ENCODE assay signal across 1 cellular context in genomic region chr17:78665952-78666920, GRCh38.
A peak's percentile ranks its signal among the peaks of the same experiment; 100 is the strongest.
TF ChIP-seq lines count a peak whose summit lies in the region.

No MANE protein-coding gene starts in this region.

TF ChIP-seq in K562, 482 proteins besides CTCF, POLR2A, EP300 and RAD21 (continued from another document and continues in another):
- TF ChIP-seq TEAD1 (CRISPR knock-in tag; IDR thresholded peaks at IDR 0.05) (peak; percentile 64 to 78; a peak in 3 of 4 replicates), MEF2D (tag; conservative IDR thresholded peaks at IDR 0.05; ENCODE audit: low read depth) (no peak), MAZ (CRISPR knock-in tag; conservative IDR thresholded peaks at IDR 0.05 in 1 of 2, IDR thresholded peaks at IDR 0.05 in 1 of 2) (peak; percentile 48 to 66; a peak in 2 of 4 replicates), HCFC1 (IDR thresholded peaks at IDR 0.05; ENCODE audit: low read depth, low read length) (no peak), ZBTB43 (CRISPR knock-in tag; IDR thresholded peaks at IDR 0.05) (no peak), ZNF707 (CRISPR knock-in tag; conservative IDR thresholded peaks at IDR 0.05) (no peak), FOXP4 (CRISPR knock-in tag; IDR thresholded peaks at IDR 0.05; ENCODE audit: borderline replicate concordance) (peak; percentile 61; the same call in 1 of the 2 replicates), NUFIP1 (IDR thresholded peaks at IDR 0.05; ENCODE audit: partially characterized antibody) (no peak), POLR2AphosphoS5 (IDR thresholded peaks at IDR 0.05; ENCODE audit: control insufficient read depth, insufficient read depth, low read depth, low read length) (peak; percentile 97), ZNF561 (CRISPR knock-in tag; conservative IDR thresholded peaks at IDR 0.05) (no peak), SP1 (CRISPR knock-in tag; IDR thresholded peaks at IDR 0.05) (peak; percentile 39), MBD2 (IDR thresholded peaks at IDR 0.05; ENCODE audit: borderline replicate concordance, low read depth) (peak; percentile 84), RBM17 (IDR thresholded peaks at IDR 0.05; ENCODE audit: borderline replicate concordance, low read depth, low read length) (no peak), TAF7 (tag; IDR thresholded peaks at IDR 0.05) (peak; percentile 71), ZBTB33 (CRISPR knock-in tag; IDR thresholded peaks at IDR 0.05) (no peak), ARNT (IDR thresholded peaks at IDR 0.05) (peak; percentile 90 to 96; a peak in 3 of 4 replicates), ZNF41 (CRISPR knock-in tag; conservative IDR thresholded peaks at IDR 0.05) (peak; percentile 34; the same call in 1 of the 2 replicates), HNRNPLL (IDR thresholded peaks at IDR 0.05; ENCODE audit: low read depth, low read length, poor library complexity, severe bottlenecking) (no peak), SLC30A9 (CRISPR knock-in tag; IDR thresholded peaks at IDR 0.05) (no peak), SMC3 (conservative IDR thresholded peaks at IDR 0.05; ENCODE audit: insufficient read depth, low read depth, low read length) (no peak), SRF (CRISPR knock-in tag; IDR thresholded peaks at IDR 0.05) (peak in 1 of 2 experiments; percentile 71; a peak in 1 of 4 replicates), SOX6 (IDR thresholded peaks at IDR 0.05) (peak; percentile 98), PHF20 (IDR thresholded peaks at IDR 0.05; ENCODE audit: partially characterized antibody) (peak; percentile 21), EGR1 (conservative IDR thresholded peaks at IDR 0.05) (peak; percentile 16; the same call in 1 of the 2 replicates), ZFX (CRISPR knock-in tag; IDR thresholded peaks at IDR 0.05) (no peak), RB1 (IDR thresholded peaks at IDR 0.05; ENCODE audit: low read depth) (0 out of 2 replicates have a peak, but pooled peaks have one; percentile 25), FOXP1 (CRISPR knock-in tag; IDR thresholded peaks at IDR 0.05) (peak; percentile 90), ERF (CRISPR knock-in tag; IDR thresholded peaks at IDR 0.05) (peak; percentile 68; the same call in 1 of the 2 replicates), MTA3 (IDR thresholded peaks at IDR 0.05; ENCODE audit: borderline replicate concordance) (peak; percentile 60; the same call in 1 of the 2 replicates), PBX2 (CRISPR knock-in tag; IDR thresholded peaks at IDR 0.05; ENCODE audit: low read depth) (no peak; the same call in 1 of the 2 replicates), PBX2 (tag; conservative IDR thresholded peaks at IDR 0.05; ENCODE audit: low read depth) (peak; percentile 79), ZEB2 (IDR thresholded peaks at IDR 0.05) (peak; percentile 78), NFYB (IDR thresholded peaks at IDR 0.05; ENCODE audit: extremely low read depth, insufficient read length) (no peak), SMAD4 (CRISPR knock-in tag; conservative IDR thresholded peaks at IDR 0.05) (peak; percentile 99), DIDO1 (tag; IDR thresholded peaks at IDR 0.05; ENCODE audit: low read depth) (no peak), NR2C2 (CRISPR knock-in tag; IDR thresholded peaks at IDR 0.05) (no peak), NR2C2 (tag; IDR thresholded peaks at IDR 0.05) (peak; percentile 85), DPF2 (IDR thresholded peaks at IDR 0.05) (peak; percentile 99), ZKSCAN8 (CRISPR knock-in tag; IDR thresholded peaks at IDR 0.05) (0 out of 2 replicates have a peak, but pooled peaks have one; percentile 58), PHF8 (IDR thresholded peaks at IDR 0.05; ENCODE audit: borderline replicate concordance, low read length) (no peak), GTF2B (IDR thresholded peaks at IDR 0.05; ENCODE audit: extremely low read depth, insufficient read length) (no peak), SMAD3 (CRISPR knock-in tag; conservative IDR thresholded peaks at IDR 0.05) (0 out of 2 replicates have a peak, but pooled peaks have one; percentile 49), BCOR (IDR thresholded peaks at IDR 0.05) (peak; percentile 95), ZNF445 (CRISPR knock-in tag; IDR thresholded peaks at IDR 0.05; ENCODE audit: low read depth) (no peak), MAFG (tag; conservative IDR thresholded peaks at IDR 0.05) (peak; percentile 42; the same call in 1 of the 2 replicates), GTF2E2 (tag; IDR thresholded peaks at IDR 0.05) (0 out of 2 replicates have a peak, but pooled peaks have one; percentile 57), CBFA2T2 (conservative IDR thresholded peaks at IDR 0.05) (peak; percentile 98), XRCC5 (IDR thresholded peaks at IDR 0.05; ENCODE audit: low read depth, low read length) (peak; percentile 64; the same call in 1 of the 2 replicates), ZNF175 (CRISPR knock-in tag; IDR thresholded peaks at IDR 0.05; ENCODE audit: low read depth) (peak; percentile 96), SMARCA4 (IDR thresholded peaks at IDR 0.05) (peak; percentile 99), HDAC3 (IDR thresholded peaks at IDR 0.05; ENCODE audit: borderline replicate concordance, partially characterized antibody) (peak; percentile 97)
- TF ChIP-seq, protein P1, sequence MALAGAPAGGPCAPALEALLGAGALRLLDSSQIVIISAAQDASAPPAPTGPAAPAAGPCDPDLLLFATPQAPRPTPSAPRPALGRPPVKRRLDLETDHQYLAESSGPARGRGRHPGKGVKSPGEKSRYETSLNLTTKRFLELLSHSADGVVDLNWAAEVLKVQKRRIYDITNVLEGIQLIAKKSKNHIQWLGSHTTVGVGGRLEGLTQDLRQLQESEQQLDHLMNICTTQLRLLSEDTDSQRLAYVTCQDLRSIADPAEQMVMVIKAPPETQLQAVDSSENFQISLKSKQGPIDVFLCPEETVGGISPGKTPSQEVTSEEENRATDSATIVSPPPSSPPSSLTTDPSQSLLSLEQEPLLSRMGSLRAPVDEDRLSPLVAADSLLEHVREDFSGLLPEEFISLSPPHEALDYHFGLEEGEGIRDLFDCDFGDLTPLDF (CRISPR knock-in tag; IDR thresholded peaks at IDR 0.05), result no peak
- TF ChIP-seq, protein P2, sequence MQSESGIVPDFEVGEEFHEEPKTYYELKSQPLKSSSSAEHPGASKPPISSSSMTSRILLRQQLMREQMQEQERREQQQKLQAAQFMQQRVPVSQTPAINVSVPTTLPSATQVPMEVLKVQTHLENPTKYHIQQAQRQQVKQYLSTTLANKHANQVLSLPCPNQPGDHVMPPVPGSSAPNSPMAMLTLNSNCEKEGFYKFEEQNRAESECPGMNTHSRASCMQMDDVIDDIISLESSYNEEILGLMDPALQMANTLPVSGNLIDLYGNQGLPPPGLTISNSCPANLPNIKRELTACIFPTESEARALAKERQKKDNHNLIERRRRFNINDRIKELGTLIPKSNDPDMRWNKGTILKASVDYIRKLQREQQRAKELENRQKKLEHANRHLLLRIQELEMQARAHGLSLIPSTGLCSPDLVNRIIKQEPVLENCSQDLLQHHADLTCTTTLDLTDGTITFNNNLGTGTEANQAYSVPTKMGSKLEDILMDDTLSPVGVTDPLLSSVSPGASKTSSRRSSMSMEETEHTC (IDR thresholded peaks at IDR 0.05), result peak; percentile 89
- TF ChIP-seq, protein P3, sequence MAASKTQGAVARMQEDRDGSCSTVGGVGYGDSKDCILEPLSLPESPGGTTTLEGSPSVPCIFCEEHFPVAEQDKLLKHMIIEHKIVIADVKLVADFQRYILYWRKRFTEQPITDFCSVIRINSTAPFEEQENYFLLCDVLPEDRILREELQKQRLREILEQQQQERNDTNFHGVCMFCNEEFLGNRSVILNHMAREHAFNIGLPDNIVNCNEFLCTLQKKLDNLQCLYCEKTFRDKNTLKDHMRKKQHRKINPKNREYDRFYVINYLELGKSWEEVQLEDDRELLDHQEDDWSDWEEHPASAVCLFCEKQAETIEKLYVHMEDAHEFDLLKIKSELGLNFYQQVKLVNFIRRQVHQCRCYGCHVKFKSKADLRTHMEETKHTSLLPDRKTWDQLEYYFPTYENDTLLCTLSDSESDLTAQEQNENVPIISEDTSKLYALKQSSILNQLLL (CRISPR knock-in tag; IDR thresholded peaks at IDR 0.05; ENCODE audit: borderline replicate concordance), result no peak
- TF ChIP-seq, protein P4, sequence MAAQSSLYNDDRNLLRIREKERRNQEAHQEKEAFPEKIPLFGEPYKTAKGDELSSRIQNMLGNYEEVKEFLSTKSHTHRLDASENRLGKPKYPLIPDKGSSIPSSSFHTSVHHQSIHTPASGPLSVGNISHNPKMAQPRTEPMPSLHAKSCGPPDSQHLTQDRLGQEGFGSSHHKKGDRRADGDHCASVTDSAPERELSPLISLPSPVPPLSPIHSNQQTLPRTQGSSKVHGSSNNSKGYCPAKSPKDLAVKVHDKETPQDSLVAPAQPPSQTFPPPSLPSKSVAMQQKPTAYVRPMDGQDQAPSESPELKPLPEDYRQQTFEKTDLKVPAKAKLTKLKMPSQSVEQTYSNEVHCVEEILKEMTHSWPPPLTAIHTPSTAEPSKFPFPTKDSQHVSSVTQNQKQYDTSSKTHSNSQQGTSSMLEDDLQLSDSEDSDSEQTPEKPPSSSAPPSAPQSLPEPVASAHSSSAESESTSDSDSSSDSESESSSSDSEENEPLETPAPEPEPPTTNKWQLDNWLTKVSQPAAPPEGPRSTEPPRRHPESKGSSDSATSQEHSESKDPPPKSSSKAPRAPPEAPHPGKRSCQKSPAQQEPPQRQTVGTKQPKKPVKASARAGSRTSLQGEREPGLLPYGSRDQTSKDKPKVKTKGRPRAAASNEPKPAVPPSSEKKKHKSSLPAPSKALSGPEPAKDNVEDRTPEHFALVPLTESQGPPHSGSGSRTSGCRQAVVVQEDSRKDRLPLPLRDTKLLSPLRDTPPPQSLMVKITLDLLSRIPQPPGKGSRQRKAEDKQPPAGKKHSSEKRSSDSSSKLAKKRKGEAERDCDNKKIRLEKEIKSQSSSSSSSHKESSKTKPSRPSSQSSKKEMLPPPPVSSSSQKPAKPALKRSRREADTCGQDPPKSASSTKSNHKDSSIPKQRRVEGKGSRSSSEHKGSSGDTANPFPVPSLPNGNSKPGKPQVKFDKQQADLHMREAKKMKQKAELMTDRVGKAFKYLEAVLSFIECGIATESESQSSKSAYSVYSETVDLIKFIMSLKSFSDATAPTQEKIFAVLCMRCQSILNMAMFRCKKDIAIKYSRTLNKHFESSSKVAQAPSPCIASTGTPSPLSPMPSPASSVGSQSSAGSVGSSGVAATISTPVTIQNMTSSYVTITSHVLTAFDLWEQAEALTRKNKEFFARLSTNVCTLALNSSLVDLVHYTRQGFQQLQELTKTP (IDR thresholded peaks at IDR 0.05; ENCODE audit: low read depth in 1 of 2, partially characterized antibody in 2 of 2), result peak in 1 of 2 experiments; percentile 91
